In genomic region chr5:14268738-14269137, GRCh38 we compare ENCODE assay signal across 10 cellular contexts.
DNase-seq lines count a peak whose midpoint lies in the region; ATAC-seq and TF ChIP-seq lines count a peak whose summit lies in the region.
"Had no signal": no experiment of that assay in that cellular context is flagged by ENCODE, and none has a peak within 500 bp of the region (broad histone marks: within the 10 kb centered on the region; RNA-seq: fewer than 3 reads in every experiment).

No MANE protein-coding gene starts in this region.

- H3K4me1 ChIP-seq in HEK293 (ENCODE audit: control insufficient read depth, insufficient read depth, low read length) (peaks cover 57% of the 10 kb centered on the region), gastrocnemius medialis (peaks cover 38 to 52% of the 10 kb centered on the region in 2 donors)

- H3K36me3 Mint-ChIP-seq in glutamatergic neuron (ENCODE audit: unreplicated experiment) = no peaks in the 10 kb centered on the region

- H3K27ac Mint-ChIP-seq in glutamatergic neuron (ENCODE audit: unreplicated experiment) = peak overlapping the region; percentile 69
- H3K27ac Mint-ChIP-seq: activated B cell treated with CpG ODN at 0.5 μM for 24 hours; stimulated activated naive CD8-positive, alpha-beta T cell treated with anti-CD3 and anti-CD28 coated beads, Interleukin-15, amount 100 ng/mL, for 72 hours had no signal

- peak; percentile 75 to 79 for ATAC-seq in gastrocnemius medialis
- no peak for ATAC-seq in GM21526 (IDR thresholded peaks at IDR 0.05; ENCODE audit: low FRiP score, unreplicated experiment)
- no peak for ATAC-seq in HG03521 (IDR thresholded peaks at IDR 0.05; ENCODE audit: unreplicated experiment)
- ATAC-seq: stimulated activated naive CD8-positive, alpha-beta T cell treated with anti-CD3 and anti-CD28 coated beads, Interleukin-15, amount 100 ng/mL, for 72 hours had no signal

- in situ Hi-C loops in gastrocnemius medialis (cut with MboI; ENCODE audit: low sequenced_read_pairs in 4 of 4) = loop anchor here in 3 of 4 donors (5.0 to 25.0 kb wide), 4 partner anchors 154 to 281 kb away; no protein-coding TSS in a partner anchor

- H3K4me1 Mint-ChIP-seq in glutamatergic neuron (ENCODE audit: low read depth, unreplicated experiment) = peaks cover 45% of the 10 kb centered on the region

- no peaks in the 10 kb centered on the region for H3K27me3 ChIP-seq in gastrocnemius medialis

- no peak overlapping the region for H3K4me3 ChIP-seq in HEK293 (ENCODE audit: low read depth, low read length)
- peak overlapping the region in 1 of 4 donors; percentile 11 for H3K4me3 ChIP-seq in gastrocnemius medialis

- intact Hi-C loops in gastrocnemius medialis (cut with DNase I; ENCODE audit: low total_unique reads) = loop anchor here (5.0 kb wide), 1 partner anchor 66 kb away; no protein-coding TSS in a partner anchor

- CTCF ChIA-PET in HEK293 (lab: Yijun Ruan, JAX) = interaction anchor here (0.6 to 3.8 kb wide), 17 partner anchors 11 to 380 kb away, joined by 3 to 28 read pairs (median 6); partner anchors contain the start of gene TRIO

- H3K27me3 Mint-ChIP-seq in glutamatergic neuron (ENCODE audit: unreplicated experiment) = peaks cover 2% of the 10 kb centered on the region
- H3K27me3 Mint-ChIP-seq: activated B cell treated with CpG ODN at 0.5 μM for 24 hours had no signal

- DNase-seq in amniotic epithelial cell (ENCODE audit: low read depth) (peak; percentile 40), glutamatergic neuron (no peak), gastrocnemius medialis (peak; percentile 44 to 69), iPS-NIHi7 (ENCODE audit: extremely low spot score) (no peak)
- no peak for DNase-seq in stimulated activated CD4-positive, alpha-beta T cell treated with anti-CD3 and anti-CD28 coated beads, Interleukin-4, amount 100 ng/mL, for 24 hours
- DNase-seq: activated B cell treated with CpG ODN at 0.5 μM for 24 hours; stimulated activated naive CD8-positive, alpha-beta T cell treated with anti-CD3 and anti-CD28 coated beads, Interleukin-15, amount 100 ng/mL, for 72 hours had no signal

- no peak for TF ChIP-seq POLR2A in gastrocnemius medialis (IDR thresholded peaks at IDR 0.05)

- no peak for TF ChIP-seq CTCF in HEK293 (tag by site-specific recombination; IDR thresholded peaks at IDR 0.05)
- no peak for TF ChIP-seq CTCF in glutamatergic neuron (IDR thresholded peaks at IDR 0.05; ENCODE audit: partially characterized antibody, unreplicated experiment)
- no peak for TF ChIP-seq CTCF in gastrocnemius medialis (IDR thresholded peaks at IDR 0.05 in 4 of 5, conservative IDR thresholded peaks at IDR 0.05 in 1 of 5)

- H3K36me3 ChIP-seq in HEK293 (ENCODE audit: control insufficient read depth in 2 of 2, insufficient read depth in 1 of 2, low read length in 2 of 2) (peaks cover 0 to 4% of the 10 kb centered on the region in 2 experiments; a peak in 1 of 3 replicates), gastrocnemius medialis (no peaks in the 10 kb centered on the region)

- H3K27ac ChIP-seq in HEK293 (ENCODE audit: extremely low read depth, low read depth, low read length) (no peak overlapping the region; the same call in 1 of the 2 replicates), gastrocnemius medialis (peak overlapping the region; percentile 64 to 85 (median 78))

- peaks cover 6% of the 10 kb centered on the region for H3K9me3 Mint-ChIP-seq in glutamatergic neuron (ENCODE audit: unreplicated experiment)
- H3K9me3 Mint-ChIP-seq: activated B cell treated with CpG ODN at 0.5 μM for 24 hours; stimulated activated naive CD8-positive, alpha-beta T cell treated with anti-CD3 and anti-CD28 coated beads, Interleukin-15, amount 100 ng/mL, for 72 hours had no signal

- H3K9me3 ChIP-seq in HEK293 (ENCODE audit: control insufficient read depth, insufficient read depth, low read depth, low read length) = no peaks in the 10 kb centered on the region
- no peaks in the 10 kb centered on the region for H3K9me3 ChIP-seq in gastrocnemius medialis

- peak overlapping the region; percentile 30 for H3K4me3 Mint-ChIP-seq in glutamatergic neuron (ENCODE audit: unreplicated experiment)
- H3K4me3 Mint-ChIP-seq: activated B cell treated with CpG ODN at 0.5 μM for 24 hours; stimulated activated naive CD8-positive, alpha-beta T cell treated with anti-CD3 and anti-CD28 coated beads, Interleukin-15, amount 100 ng/mL, for 72 hours had no signal

- POLR2A ChIA-PET in HEK293 (lab: Yijun Ruan, JAX) = interaction anchor here (1.6 kb wide), 1 partner anchor 123 kb away, joined by 4 read pairs; no protein-coding TSS in a partner anchor

TF ChIP-seq in HEK293, 187 proteins besides CTCF, POLR2A, EP300 and RAD21:
- TF ChIP-seq PRDM1 (tag by site-specific recombination; IDR thresholded peaks at IDR 0.05) (no peak), GFI1B (tag by site-specific recombination; IDR thresholded peaks at IDR 0.05) (no peak), OSR2 (tag by site-specific recombination; IDR thresholded peaks at IDR 0.05) (0 out of 2 replicates have a peak, but pooled peaks have one; percentile 1), ZBTB11 (tag by site-specific recombination; conservative IDR thresholded peaks at IDR 0.05; ENCODE audit: low read depth) (no peak), ZNF398 (tag by site-specific recombination; IDR thresholded peaks at IDR 0.05) (no peak), ZNF488 (tag by site-specific recombination; IDR thresholded peaks at IDR 0.05) (no peak), ZNF114 (tag by site-specific recombination; IDR thresholded peaks at IDR 0.05) (no peak)

Comparison
In these comparisons a context has a peak if more than half of its experiments do, and no peak if none do; other contexts are left out.
1. DNase-seq: peak in amniotic epithelial cell (single experiment) and gastrocnemius medialis (2 of 2); none in glutamatergic neuron (single experiment), stimulated activated CD4-positive, alpha-beta T cell treated with anti-CD3 and anti-CD28 coated beads, Interleukin-4, amount 100 ng/mL, for 24 hours (single experiment) and iPS-NIHi7 (single experiment).
2. ATAC-seq: peak in gastrocnemius medialis (2 of 2); none in GM21526 (single experiment) and HG03521 (single experiment).